Comparison of ENCODE assay signal across 14 cellular contexts in genomic region chr10:86964847-86965190, GRCh38. TPM values are rescaled to one million over a fixed set of nuclear protein-coding genes. Genes with fewer than 3 reads are reported as not detected.
DNase-seq lines count a peak whose midpoint lies in the region; ATAC-seq and TF ChIP-seq lines count a peak whose summit lies in the region.
"Had no signal": no experiment of that assay in that cellular context is flagged by ENCODE, and none has a peak within 500 bp of the region (broad histone marks: within the 10 kb centered on the region; RNA-seq: fewer than 3 reads in every experiment).

No MANE protein-coding gene starts in this region.

- no peak overlapping the region for H3K56ac ChIP-seq in IMR-90 (ENCODE audit: extremely low read depth, insufficient read depth, low read length)

- no peak overlapping the region for H3K18ac ChIP-seq in IMR-90 (ENCODE audit: low read depth, low read length)

- no peak overlapping the region for H2BK15ac ChIP-seq in IMR-90 (ENCODE audit: low read depth, low read length)

- TF ChIP-seq RAD21 in IMR-90 (IDR thresholded peaks at IDR 0.05; ENCODE audit: low read length): no peak

- no peak overlapping the region for H3K4me3 Mint-ChIP-seq in neural progenitor cell
- H3K4me3 Mint-ChIP-seq: CD8-positive, alpha-beta T cell had no signal

- peak; percentile 1 for DNase-seq in D341Med (ENCODE audit: low spot score)
- DNase-seq in IMR-90: no peak
- DNase-seq in coronary artery (ENCODE audit: low spot score): no peak
- DNase-seq in neural progenitor cell (ENCODE audit: low spot score): no peak
- DNase-seq in activated CD4-positive, CD25-positive, alpha-beta regulatory T cell (lab: John Stamatoyannopoulos, UW): no peak
- no peak for DNase-seq in transverse colon
- no peak for DNase-seq in gastrocnemius medialis
- DNase-seq: CD8-positive, alpha-beta T cell; NCI-H187 treated with DMSO at 0.1 percent for 48 hours; NCI-H446; SHP77 treated with DMSO at 0.1 percent for 48 hours had no signal

- H3K27me3 ChIP-seq in IMR-90 (ENCODE audit: control insufficient read depth, insufficient read depth, low read length): no peaks in the 10 kb centered on the region
- no peaks in the 10 kb centered on the region for H3K27me3 ChIP-seq in neural progenitor cell
- H3K27me3 ChIP-seq in transverse colon: no peaks in the 10 kb centered on the region
- no peaks in the 10 kb centered on the region for H3K27me3 ChIP-seq in gastrocnemius medialis
- H3K27me3 ChIP-seq: BE2C had no signal

- dilution Hi-C loops in IMR-90 (cut with HindIII; ENCODE audit: low sequenced_read_pairs, unreplicated experiment): no loop called here

- no peak overlapping the region for H2BK20ac ChIP-seq in IMR-90 (ENCODE audit: low read depth, low read length)

- peaks cover 8% of the 10 kb centered on the region for H3F3A ChIP-seq in neural progenitor cell (ENCODE audit: low read depth)

- intact Hi-C loops in IMR-90 (cut with micrococcal nuclease) (no loop called here), transverse colon (cut with DNase I; ENCODE audit: low total_unique reads) (no loop called here), gastrocnemius medialis (cut with DNase I; ENCODE audit: low total_unique reads) (loop anchor here (5.0 kb wide), 1 partner anchor 278 kb away; no protein-coding TSS in a partner anchor)

- H4K8ac ChIP-seq in IMR-90 (ENCODE audit: low read depth in 2 of 2, low read length in 2 of 2): no peak overlapping the region

- no peak for TF ChIP-seq EP300 in transverse colon (IDR thresholded peaks at IDR 0.05; ENCODE audit: low read depth)

- H3K14ac ChIP-seq in IMR-90 (replicated peaks; ENCODE audit: low read depth, low read length): no peak overlapping the region

- CTCF ChIA-PET in IMR-90 (lab: Yijun Ruan, JAX): no interaction called here

- no peak overlapping the region for H2BK120ac ChIP-seq in IMR-90 (ENCODE audit: low read depth, low read length)

- TF ChIP-seq POLR2A in IMR-90 (IDR thresholded peaks at IDR 0.05; ENCODE audit: low read depth, low read length): no peak
- TF ChIP-seq POLR2A in transverse colon (IDR thresholded peaks at IDR 0.05): no peak
- TF ChIP-seq POLR2A in gastrocnemius medialis (IDR thresholded peaks at IDR 0.05): no peak

- H3K4ac ChIP-seq in IMR-90 (ENCODE audit: low read depth, low read length): no peak overlapping the region

- H3K27me3 Mint-ChIP-seq in neural progenitor cell (ENCODE audit: insufficient read depth, low read depth): peaks cover 4% of the 10 kb centered on the region

- no peak overlapping the region; the same call in 1 of the 2 replicates for H2AK5ac ChIP-seq in IMR-90 (ENCODE audit: low read depth, low read length)

- no peak overlapping the region for H2AFZ ChIP-seq in IMR-90 (replicated peaks; ENCODE audit: low read length, poor library complexity)
- no peak overlapping the region for H2AFZ ChIP-seq in neural progenitor cell (replicated peaks)

- H2BK5ac ChIP-seq in IMR-90 (ENCODE audit: low read depth, low read length, poor library complexity, severe bottlenecking): no peak overlapping the region

- peaks cover 22% of the 10 kb centered on the region for H3K9me1 ChIP-seq in IMR-90 (ENCODE audit: insufficient read depth, low read length)

- TF ChIP-seq CTCF in IMR-90 (conservative IDR thresholded peaks at IDR 0.05; ENCODE audit: low read depth, low read length): no peak
- TF ChIP-seq CTCF in coronary artery (IDR thresholded peaks at IDR 0.05): no peak
- TF ChIP-seq CTCF in neural progenitor cell (IDR thresholded peaks at IDR 0.05): no peak
- TF ChIP-seq CTCF in transverse colon (IDR thresholded peaks at IDR 0.05): no peak
- no peak for TF ChIP-seq CTCF in gastrocnemius medialis (IDR thresholded peaks at IDR 0.05 in 4 of 5, conservative IDR thresholded peaks at IDR 0.05 in 1 of 5)

- H3K36me3 ChIP-seq in IMR-90 (ENCODE audit: control insufficient read depth, insufficient read depth, low read length): no peaks in the 10 kb centered on the region
- H3K36me3 ChIP-seq in neural progenitor cell: no peaks in the 10 kb centered on the region
- no peaks in the 10 kb centered on the region for H3K36me3 ChIP-seq in transverse colon
- no peaks in the 10 kb centered on the region for H3K36me3 ChIP-seq in gastrocnemius medialis
- H3K36me3 ChIP-seq: BE2C had no signal

- WGBS in IMR-90 (ENCODE audit: extremely low coverage in 2 of 2, insufficient read length in 1 of 2), 2 experiments: no CpG with 5 or more reads among the region's 2 CpGs
- WGBS in transverse colon (ENCODE audit: low coverage in 1 of 2), 2 donors: 79 to 90% methylated on average over 2 of the region's 2 CpGs

- no peaks in the 10 kb centered on the region for H3K79me2 ChIP-seq in neural progenitor cell (ENCODE audit: low read depth)

- in situ Hi-C loops in IMR-90 (cut with MboI; ENCODE audit: low sequenced_read_pairs) (no loop called here), transverse colon (cut with MboI; ENCODE audit: low pct_ligation_motif_present in 1 of 4, low pct_unique_long_range_greater_than_20kb in 1 of 4, low sequenced_read_pairs in 3 of 4) (no loop called here), gastrocnemius medialis (cut with MboI; ENCODE audit: low sequenced_read_pairs in 4 of 4) (no loop called here)

- H4K91ac ChIP-seq in IMR-90 (ENCODE audit: insufficient read depth, low read depth, low read length): no peak overlapping the region

- no peak overlapping the region for H4K5ac ChIP-seq in IMR-90 (ENCODE audit: low read depth, low read length)

- no peak overlapping the region for H3K27ac ChIP-seq in IMR-90 (ENCODE audit: insufficient read depth, low read length)
- H3K27ac ChIP-seq in coronary artery: peak overlapping the region; percentile 50 to 64
- no peak overlapping the region for H3K27ac ChIP-seq in neural progenitor cell
- H3K27ac ChIP-seq in transverse colon: no peak overlapping the region
- H3K27ac ChIP-seq in gastrocnemius medialis: no peak overlapping the region

- H3K27ac Mint-ChIP-seq in neural progenitor cell: peak overlapping the region; percentile 44
- H3K27ac Mint-ChIP-seq: CD8-positive, alpha-beta T cell had no signal

- H3K4me1 Mint-ChIP-seq in neural progenitor cell: peaks cover 28% of the 10 kb centered on the region

- H3K4me1 ChIP-seq in IMR-90 (ENCODE audit: control insufficient read depth, insufficient read depth, low read length) (peaks cover 21% of the 10 kb centered on the region), neural progenitor cell (peaks cover 15% of the 10 kb centered on the region), transverse colon (peaks cover 25 to 39% (median 36%) of the 10 kb centered on the region in 4 donors), gastrocnemius medialis (peaks cover 27 to 44% of the 10 kb centered on the region in 2 donors)

- H3K9ac ChIP-seq in IMR-90 (ENCODE audit: low read depth, low read length): no peak overlapping the region
- H3K9ac ChIP-seq in neural progenitor cell: no peak overlapping the region

- H3K4me2 ChIP-seq in IMR-90 (ENCODE audit: low read depth, low read length): no peak overlapping the region
- H3K4me2 ChIP-seq in neural progenitor cell: no peak overlapping the region

- no peak for ATAC-seq in IMR-90 (ENCODE audit: low read depth)
- ATAC-seq in GM21423 (IDR thresholded peaks at IDR 0.05; ENCODE audit: unreplicated experiment): no peak
- no peak for ATAC-seq in gastrocnemius medialis
- ATAC-seq: CD8-positive, alpha-beta T cell had no signal

- H3K23ac ChIP-seq in IMR-90 (ENCODE audit: low read depth, low read length): no peak overlapping the region

- no peak overlapping the region for H3K4me3 ChIP-seq in IMR-90 (ENCODE audit: insufficient read depth, low read depth, low read length)
- H3K4me3 ChIP-seq in coronary artery: no peak overlapping the region
- no peak overlapping the region for H3K4me3 ChIP-seq in neural progenitor cell
- H3K4me3 ChIP-seq in transverse colon: no peak overlapping the region
- no peak overlapping the region for H3K4me3 ChIP-seq in gastrocnemius medialis

- H3K9me3 ChIP-seq in IMR-90 (ENCODE audit: control insufficient read depth, insufficient read depth, low read length) (no peaks in the 10 kb centered on the region), neural progenitor cell (ENCODE audit: low read depth) (no peaks in the 10 kb centered on the region), transverse colon (no peaks in the 10 kb centered on the region), gastrocnemius medialis (no peaks in the 10 kb centered on the region)
- H3K9me3 ChIP-seq: BE2C had no signal

- H4K20me1 ChIP-seq in IMR-90 (ENCODE audit: insufficient read depth, low read length) (no peaks in the 10 kb centered on the region; the same call in 1 of the 2 replicates), neural progenitor cell (ENCODE audit: low read depth) (no peaks in the 10 kb centered on the region)

- POLR2A ChIA-PET in IMR-90 (lab: Charles Lee; ENCODE audit: unreplicated experiment): no interaction called here

- no peaks in the 10 kb centered on the region for H3K36me3 Mint-ChIP-seq in neural progenitor cell
- H3K36me3 Mint-ChIP-seq: CD8-positive, alpha-beta T cell had no signal

- peaks cover 0 to 38% of the 10 kb centered on the region in 2 experiments; a peak in 2 of 4 replicates for H3K79me1 ChIP-seq in IMR-90 (ENCODE audit: low read depth in 1 of 2, low read length in 2 of 2)

- no TSS peak for BruUV-seq in IMR-90 (replicated peaks; lab: Mats Ljungman, UMichigan)

- H3K9me3 Mint-ChIP-seq in neural progenitor cell: no peaks in the 10 kb centered on the region
- H3K9me3 Mint-ChIP-seq: CD8-positive, alpha-beta T cell had no signal

- H2AK9ac ChIP-seq in IMR-90 (replicated peaks; ENCODE audit: low read depth, low read length, poor library complexity): peak overlapping the region; percentile 73

RNA-seq across cellular contexts. Expression of gene ADIRF, which starts 3.5 kb away (rescaled TPM):
- total RNA-seq in IMR-90 (2012; rRNA removed) (2.3 and 2.5 TPM in 2 replicates), neural progenitor cell (ENCODE audit: low replicate concordance) (not detected in 2 replicates), transverse colon (100 to 1,000 TPM in 2 of 4 donors, 10 to 100 TPM in 2; 35.0 to 194 (median 117) TPM), gastrocnemius medialis (10 to 100 TPM; 20.1 to 51.2 (median 31.0) TPM)
- polyA plus RNA-seq in IMR-90 (2012; rRNA removed): 7.2 and 12.4 TPM in 2 replicates
- 4.7 and 10.7 TPM in 2 replicates for polyA plus RNA-seq in IMR-90 (2012; cell fraction: cytosol; rRNA removed)
- polyA plus RNA-seq in IMR-90 (2012; cell fraction: nucleus; rRNA removed; ENCODE audit: low replicate concordance): 1.4 and 1.5 TPM in 2 replicates
- total RNA-seq: CD8-positive, alpha-beta T cell had no signal

RNA-seq across cellular contexts. Expression of gene SNCG, which starts 6.4 kb away (rescaled TPM):
- total RNA-seq in IMR-90 (2012; rRNA removed): 10.6 and 11.9 TPM in 2 replicates
- 17.9 and 19.0 TPM in 2 replicates for polyA plus RNA-seq in IMR-90 (2012; rRNA removed)
- polyA plus RNA-seq in IMR-90 (2012; cell fraction: cytosol; rRNA removed): 19.4 and 24.5 TPM in 2 replicates
- 12.2 and 13.8 TPM in 2 replicates for polyA plus RNA-seq in IMR-90 (2012; cell fraction: nucleus; rRNA removed; ENCODE audit: low replicate concordance)
- not detected in 2 replicates for total RNA-seq in neural progenitor cell (ENCODE audit: low replicate concordance)
- 1 to 10 TPM in 2 of 4 donors, not detected in 2; 7.4 to 7.5 TPM for total RNA-seq in transverse colon
- total RNA-seq in gastrocnemius medialis: 1 to 10 TPM; 2.0 to 9.9 (median 3.0) TPM
- total RNA-seq: CD8-positive, alpha-beta T cell had no signal

RNA-seq across cellular contexts. Expression of gene MMRN2, which starts 7.4 kb away (rescaled TPM):
- total RNA-seq in IMR-90 (2012; rRNA removed) (0.56 and 1.8 TPM in 2 replicates), neural progenitor cell (ENCODE audit: low replicate concordance) (0.28 and 1.4 TPM in 2 replicates), transverse colon (10 to 100 TPM in 1 of 4 donors, 1 to 10 TPM in 3; 1.1 to 25.3 (median 8.1) TPM), gastrocnemius medialis (10 to 100 TPM; 14.6 to 34.8 (median 25.8) TPM)
- polyA plus RNA-seq in IMR-90 (2012; rRNA removed): 1.0 and 1.6 TPM in 2 replicates
- 0.40 and 0.51 TPM in 2 replicates for polyA plus RNA-seq in IMR-90 (2012; cell fraction: cytosol; rRNA removed)
- 3.8 and 4.2 TPM in 2 replicates for polyA plus RNA-seq in IMR-90 (2012; cell fraction: nucleus; rRNA removed; ENCODE audit: low replicate concordance)

RNA-seq across cellular contexts. Expression of gene FAM25A, which starts 55.3 kb away (rescaled TPM):
- total RNA-seq in IMR-90 (2012; rRNA removed) (not detected in 2 replicates), neural progenitor cell (ENCODE audit: low replicate concordance) (not detected in 2 replicates), transverse colon (not detected), gastrocnemius medialis (not detected)
- polyA plus RNA-seq in IMR-90 (2012; rRNA removed): not detected in 2 replicates
- 5.6 TPM in 1 of 2 replicates, not detected in the other for polyA plus RNA-seq in IMR-90 (2012; cell fraction: cytosol; rRNA removed)
- polyA plus RNA-seq in IMR-90 (2012; cell fraction: nucleus; rRNA removed; ENCODE audit: low replicate concordance): not detected in 2 replicates
- total RNA-seq: CD8-positive, alpha-beta T cell; LHCN-M2 had no signal

Comparison
In these comparisons a context has a peak if more than half of its experiments do, and no peak if none do; other contexts are left out.
1. H3K27ac ChIP-seq: peak in coronary artery (2 of 2); none in IMR-90 (single experiment), neural progenitor cell (single experiment), transverse colon (0 of 4) and gastrocnemius medialis (0 of 4).